Comparison of ENCODE assay signal across 25 cellular contexts in genomic region chr19:55473201-55473600, GRCh38. TPM values are rescaled to one million over a fixed set of nuclear protein-coding genes. Genes with fewer than 3 reads are reported as not detected.
DNase-seq lines count a peak whose midpoint lies in the region; ATAC-seq lines count a peak whose summit lies in the region.
"Had no signal": no experiment of that assay in that cellular context is flagged by ENCODE, and none has a peak within 500 bp of the region (broad histone marks: within the 10 kb centered on the region; RNA-seq: fewer than 3 reads in every experiment).

No MANE protein-coding gene starts in this region.

- H3K27me3 Mint-ChIP-seq in stimulated activated naive B cell treated with anti-CD40 and anti-IgM and Interleukin-4, amounts not matched to agents 10 μg/mL and 1 μg/mL and 100 μg/mL, for 72 hours = no peaks in the 10 kb centered on the region
- H3K27me3 Mint-ChIP-seq: T-helper 17 cell had no signal

- ATAC-seq in Right ventricle myocardium inferior (no peak), HG03378 (IDR thresholded peaks at IDR 0.05; ENCODE audit: unreplicated experiment) (no peak), GM18519 (IDR thresholded peaks at IDR 0.05; ENCODE audit: low FRiP score, unreplicated experiment) (no peak)
- no peak for ATAC-seq in stimulated activated naive B cell treated with anti-CD40 and anti-IgM and Interleukin-4, amounts not matched to agents 10 μg/mL and 1 μg/mL and 100 μg/mL, for 72 hours (replicated peaks)
- ATAC-seq: T-helper 17 cell had no signal

- H3K4me3 Mint-ChIP-seq in stimulated activated naive B cell treated with anti-CD40 and anti-IgM and Interleukin-4, amounts not matched to agents 10 μg/mL and 1 μg/mL and 100 μg/mL, for 72 hours = no peak overlapping the region
- H3K4me3 Mint-ChIP-seq: T-helper 17 cell had no signal

- peaks cover 3 to 5% of the 10 kb centered on the region in 2 donors for H3K36me3 Mint-ChIP-seq in stimulated activated naive B cell treated with anti-CD40 and anti-IgM and Interleukin-4, amounts not matched to agents 10 μg/mL and 1 μg/mL and 100 μg/mL, for 72 hours

- intact Hi-C loops in Right ventricle myocardium inferior (cut with DNase I) (no loop called here), cardiac septum (cut with DNase I) (no loop called here)

- H3K9me3 Mint-ChIP-seq in stimulated activated naive B cell treated with anti-CD40 and anti-IgM and Interleukin-4, amounts not matched to agents 10 μg/mL and 1 μg/mL and 100 μg/mL, for 72 hours = no peaks in the 10 kb centered on the region

- DNase-seq in Right ventricle myocardium inferior (ENCODE audit: missing footprints) (peak; percentile 45), cardiac septum (ENCODE audit: low spot score) (no peak), SW480 (ENCODE audit: low spot score) (peak; percentile 66), myocyte (ENCODE audit: low read depth) (peak; percentile 63), COLO668 (lab: John Stamatoyannopoulos, UW; ENCODE audit: unreplicated experiment) (no peak)
- no peak for DNase-seq in stimulated activated naive B cell treated with anti-CD40 and anti-IgM and Interleukin-4, amounts not matched to agents 10 μg/mL and 1 μg/mL and 100 μg/mL, for 72 hours
- DNase-seq: activated CD4-positive, alpha-beta T cell treated with anti-CD3 and anti-CD28 coated beads, Interleukin-2, amount 50 U/mL, for 48 hours; activated T-cell treated with anti-CD3 and anti-CD28 coated beads for 4 hours; anterior cingulate cortex; effector memory CD4-positive, alpha-beta T cell; GF-D8; NCI-H1092 treated with DMSO at 0.1 percent for 48 hours; NCI-H2171; NCI-H774; OCI-M1; stimulated activated CD4-positive, alpha-beta T cell treated with anti-CD3 and anti-CD28 coated beads, Interleukin-4, amount 100 ng/mL, for 24 hours; T-helper 17 cell; upper lobe of right lung; WERI-Rb-1 had no signal

- peaks cover 9 to 22% of the 10 kb centered on the region in 2 donors for H3K4me1 Mint-ChIP-seq in stimulated activated naive B cell treated with anti-CD40 and anti-IgM and Interleukin-4, amounts not matched to agents 10 μg/mL and 1 μg/mL and 100 μg/mL, for 72 hours

- H3K27ac Mint-ChIP-seq in stimulated activated naive B cell treated with anti-CD40 and anti-IgM and Interleukin-4, amounts not matched to agents 10 μg/mL and 1 μg/mL and 100 μg/mL, for 72 hours = no peak overlapping the region
- H3K27ac Mint-ChIP-seq: T-helper 17 cell had no signal

RNA-seq across cellular contexts. Expression of gene ZNF628, which starts 3.2 kb away (rescaled TPM):
- total RNA-seq in Right ventricle myocardium inferior = 5.7 TPM
- 3.4 TPM for total RNA-seq in cardiac septum
- total RNA-seq in myocyte = 7.1 and 12.3 TPM in 2 replicates
- polyA plus RNA-seq in myocyte (2012) = 7.1 TPM

RNA-seq across cellular contexts. Expression of gene C19orf85, which starts 8.7 kb away (rescaled TPM):
- not detected for total RNA-seq in Right ventricle myocardium inferior
- not detected for total RNA-seq in cardiac septum
- total RNA-seq in myocyte = not detected in 2 replicates
- 0.13 TPM for polyA plus RNA-seq in myocyte (2012)
- total RNA-seq: A673, cerebellum, liver, SJSA1, T-helper 17 cell, upper lobe of right lung had no signal
- polyA plus RNA-seq: liver had no signal

RNA-seq across cellular contexts. Expression of gene ISOC2, which starts 11.8 kb away (rescaled TPM):
- total RNA-seq in Right ventricle myocardium inferior (55.2 TPM), cardiac septum (50.8 TPM), myocyte (152 and 196 TPM in 2 replicates)
- 131 TPM for polyA plus RNA-seq in myocyte (2012)

RNA-seq across cellular contexts. Expression of gene NAT14, which starts 11.8 kb away (rescaled TPM):
- total RNA-seq in Right ventricle myocardium inferior = 5.6 TPM
- total RNA-seq in cardiac septum = 6.0 TPM
- 24.7 and 26.4 TPM in 2 replicates for total RNA-seq in myocyte
- polyA plus RNA-seq in myocyte (2012) = 62.1 TPM

RNA-seq across cellular contexts. Expression of gene SSC5D, which starts 15.0 kb away (rescaled TPM):
- total RNA-seq in Right ventricle myocardium inferior (3.4 TPM), cardiac septum (7.7 TPM), myocyte (1.2 and 2.1 TPM in 2 replicates)
- 23.5 TPM for polyA plus RNA-seq in myocyte (2012)
- total RNA-seq: SJSA1 had no signal

Comparison
In these comparisons a context has a peak if more than half of its experiments do, and no peak if none do; other contexts are left out.
1. DNase-seq: peak in Right ventricle myocardium inferior (single experiment), SW480 (single experiment) and myocyte (single experiment); none in cardiac septum (single experiment), COLO668 (single experiment) and stimulated activated naive B cell treated with anti-CD40 and anti-IgM and Interleukin-4, amounts not matched to agents 10 μg/mL and 1 μg/mL and 100 μg/mL, for 72 hours (single experiment).